In the genomic region with DNA sequence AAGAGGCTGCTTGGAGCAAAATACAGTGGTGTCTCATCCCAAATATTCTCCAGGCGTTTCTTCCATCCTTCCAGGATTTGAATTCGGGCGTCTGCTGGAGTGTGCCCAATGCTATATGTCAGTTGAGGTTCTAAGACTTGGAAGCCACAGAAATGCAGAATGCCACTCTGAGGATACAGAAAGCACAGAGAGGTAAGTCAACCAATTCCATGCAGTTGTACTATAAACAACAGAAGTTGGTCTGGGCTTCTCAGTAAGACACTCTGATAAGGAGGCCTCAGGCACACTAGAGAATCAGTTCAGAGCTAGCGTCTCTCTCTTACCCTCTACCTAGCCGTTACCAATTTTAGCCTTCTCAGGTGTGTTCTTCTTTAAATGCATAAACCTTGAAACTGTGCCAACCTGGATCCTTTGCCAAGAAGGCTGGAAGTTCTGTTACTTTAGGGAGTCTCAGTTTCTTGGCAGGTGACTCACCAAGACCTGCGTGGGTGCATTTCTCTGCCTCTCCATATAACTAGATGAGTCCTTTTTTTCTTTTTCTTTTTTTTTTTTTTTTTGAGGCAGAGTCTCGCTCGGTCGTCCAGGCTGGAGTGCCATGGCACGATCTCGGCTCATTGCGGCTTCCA, we compare ENCODE assay signal across 10 cellular contexts. TPM values are rescaled to one million over a fixed set of nuclear protein-coding genes. Genes with fewer than 3 reads are reported as not detected.
DNase-seq lines count a peak whose midpoint lies in the region; ATAC-seq and TF ChIP-seq lines count a peak whose summit lies in the region.
"Had no signal": no experiment of that assay in that cellular context is flagged by ENCODE, and none has a peak within 500 bp of the region (broad histone marks: within the 10 kb centered on the region; RNA-seq: fewer than 3 reads in every experiment).

No MANE protein-coding gene starts in this region.

- DNase-seq in GM23248 = peak; percentile 89
- peak; percentile 81 to 93 (median 91) for DNase-seq in body of pancreas
- DNase-seq in lower lobe of right lung = no peak
- no peak for DNase-seq in NCI-H1105 treated with DMSO at 0.1 percent for 48 hours (lab: John Stamatoyannopoulos, UW)
- no peak for DNase-seq in SKM-1 (lab: John Stamatoyannopoulos, UW; ENCODE audit: unreplicated experiment)
- no peak for DNase-seq in NCI-H187 (lab: John Stamatoyannopoulos, UW)
- DNase-seq: Kasumi-1, OCI-M1 had no signal

- H3K4me2 ChIP-seq in GM23248 (ENCODE audit: unreplicated experiment) = peak overlapping the region; percentile 79

- no peak overlapping the region for H2AFZ ChIP-seq in GM23248

- peak overlapping the region; percentile 43; the same call in 1 of the 2 replicates for H3K9ac ChIP-seq in GM23248

- ATAC-seq in body of pancreas (peak; percentile 68), lower lobe of right lung (peak; percentile 67 to 84), HG02798 (IDR thresholded peaks at IDR 0.05; ENCODE audit: poor library complexity, unreplicated experiment) (no peak)

- no peaks in the 10 kb centered on the region for H3K9me2 ChIP-seq in GM23248 (ENCODE audit: insufficient read depth)

- intact Hi-C loops in body of pancreas (cut with DNase I) (no loop called here), lower lobe of right lung (cut with DNase I) (no loop called here)

- peaks cover 65% of the 10 kb centered on the region for H3F3A ChIP-seq in GM23248 (ENCODE audit: insufficient read depth)

- TF ChIP-seq CTCF in 22Rv1 (IDR thresholded peaks at IDR 0.05) = no peak
- no peak for TF ChIP-seq CTCF in body of pancreas (IDR thresholded peaks at IDR 0.05)
- TF ChIP-seq CTCF in lower lobe of right lung (IDR thresholded peaks at IDR 0.05) = no peak

- H3K27ac ChIP-seq in 22Rv1 = peak overlapping the region; percentile 30
- H3K27ac ChIP-seq in GM23248 = peak overlapping the region; percentile 72
- H3K27ac ChIP-seq in body of pancreas = peak overlapping the region; percentile 11 to 60 (median 47)
- H3K27ac ChIP-seq in lower lobe of right lung = no peak overlapping the region

- 71 to 73% methylated on average over 12 of the region's 12 CpGs for WGBS in GM23248 (ENCODE audit: low coverage in 1 of 2, low lambda C conversion rate in 2 of 2, missing lambda C conversion rate in 2 of 2), 2 experiments
- whole genome bisulfite sequencing in body of pancreas, 2 donors = 25 to 37% methylated on average over 12 of the region's 12 CpGs

- in situ Hi-C loops in GM23248 (cut with MboI) = no loop called here

- H3K9me3 ChIP-seq in GM23248 (ENCODE audit: low read depth) (no peaks in the 10 kb centered on the region), body of pancreas (no peaks in the 10 kb centered on the region), lower lobe of right lung (no peaks in the 10 kb centered on the region)

- H3K4me3 ChIP-seq in GM23248 = peak overlapping the region; percentile 41
- no peak overlapping the region for H3K4me3 ChIP-seq in body of pancreas
- no peak overlapping the region for H3K4me3 ChIP-seq in lower lobe of right lung

- H3K4me1 ChIP-seq in GM23248 (ENCODE audit: insufficient read depth) (peaks cover 39% of the 10 kb centered on the region), body of pancreas (peaks cover 52% of the 10 kb centered on the region), lower lobe of right lung (peaks cover 15% of the 10 kb centered on the region)

- no peak for TF ChIP-seq POLR2A in body of pancreas (IDR thresholded peaks at IDR 0.05)

- H3K27me3 ChIP-seq in GM23248 (replicated peaks; ENCODE audit: insufficient read depth) (no peaks in the 10 kb centered on the region), body of pancreas (no peaks in the 10 kb centered on the region), lower lobe of right lung (ENCODE audit: low read depth) (no peaks in the 10 kb centered on the region)

- peaks cover 61% of the 10 kb centered on the region for H3K36me3 ChIP-seq in GM23248 (ENCODE audit: low read depth)
- no peaks in the 10 kb centered on the region for H3K36me3 ChIP-seq in body of pancreas (replicated peaks in 1 of 2; ENCODE audit: insufficient read depth in 1 of 2, low read depth in 2 of 2)
- H3K36me3 ChIP-seq in lower lobe of right lung = peaks cover 55% of the 10 kb centered on the region

- no peaks in the 10 kb centered on the region for H3K79me2 ChIP-seq in GM23248 (ENCODE audit: insufficient read depth)

- H4K20me1 ChIP-seq in GM23248 (ENCODE audit: insufficient read depth) = no peaks in the 10 kb centered on the region

RNA-seq across cellular contexts. Expression of gene NQO1, which starts 15.1 kb away (rescaled TPM):
- 332 and 431 TPM in 2 replicates for total RNA-seq in GM23248 (2014; rRNA removed; shearing (Covaris generic))
- 501 and 507 TPM in 2 replicates for polyA plus RNA-seq in GM23248 (2016; fragmentation: Nextera tagmentation; extraction: Ambion mirVana)
- total RNA-seq in body of pancreas (10 to 100 TPM; 26.5 to 36.6 TPM), lower lobe of right lung (57.8 TPM)

RNA-seq across cellular contexts. Expression of gene NOB1, which starts 43.5 kb away (rescaled TPM):
- 20.4 and 24.8 TPM in 2 replicates for total RNA-seq in GM23248 (2014; rRNA removed; shearing (Covaris generic))
- polyA plus RNA-seq in GM23248 (2016; fragmentation: Nextera tagmentation; extraction: Ambion mirVana) = 44.5 and 46.2 TPM in 2 replicates
- 10 to 100 TPM; 28.0 to 69.0 TPM for total RNA-seq in body of pancreas
- total RNA-seq in lower lobe of right lung = 30.3 TPM

RNA-seq across cellular contexts. Expression of gene WWP2, which starts 50.9 kb away (rescaled TPM):
- total RNA-seq in GM23248 (2014; rRNA removed; shearing (Covaris generic)) = 15.8 and 19.0 TPM in 2 replicates
- 18.4 and 18.5 TPM in 2 replicates for polyA plus RNA-seq in GM23248 (2016; fragmentation: Nextera tagmentation; extraction: Ambion mirVana)
- total RNA-seq in body of pancreas (10 to 100 TPM; 34.8 to 78.8 TPM), lower lobe of right lung (83.7 TPM)

Comparison
In these comparisons a context has a peak if more than half of its experiments do, and no peak if none do; other contexts are left out.
1. DNase-seq: peak in GM23248 (single experiment) and body of pancreas (4 of 4); none in lower lobe of right lung (single experiment), NCI-H1105 treated with DMSO at 0.1 percent for 48 hours (single experiment), SKM-1 (single experiment) and NCI-H187 (0 of 2).